In genomic region chr7:38367301-38367700, GRCh38 we compare ENCODE assay signal across 10 cellular contexts.
DNase-seq lines count a peak whose midpoint lies in the region; ATAC-seq, FAIRE-seq and TF ChIP-seq lines count a peak whose summit lies in the region.
"Had no signal": no experiment of that assay in that cellular context is flagged by ENCODE, and none has a peak within 500 bp of the region (broad histone marks: within the 10 kb centered on the region; RNA-seq: fewer than 3 reads in every experiment).

No MANE protein-coding gene starts in this region.

- no peak for TF ChIP-seq EP300 in tibial nerve (IDR thresholded peaks at IDR 0.05)

- FAIRE-seq in RCC 7860 (lab: Jason Lieb, UNC), result no peak
- FAIRE-seq: urothelium cell line had no signal

- H3K27me3 Mint-ChIP-seq in T-helper 2 cell treated with Interferon-gamma antibody and Interleukin-4, amounts not matched to agents 5 μg/mL and 100 μg/mL, for 36 hours (ENCODE audit: low read depth), result no peaks in the 10 kb centered on the region
- H3K27me3 Mint-ChIP-seq in stimulated activated naive CD8-positive, alpha-beta T cell treated with anti-CD3 and anti-CD28 coated beads, Interleukin-15, amount 100 ng/mL, for 72 hours, result no peaks in the 10 kb centered on the region
- H3K27me3 Mint-ChIP-seq in Caco-2 (ENCODE audit: insufficient read depth, unreplicated experiment), result peaks cover 8% of the 10 kb centered on the region
- H3K27me3 Mint-ChIP-seq: B cell had no signal

- H3K36me3 ChIP-seq in tibial nerve (no peaks in the 10 kb centered on the region), Caco-2 (ENCODE audit: control insufficient read depth, insufficient read depth, low read length) (no peaks in the 10 kb centered on the region)

- ATAC-seq in HG02943 (IDR thresholded peaks at IDR 0.05; ENCODE audit: low read depth, unreplicated experiment), result peak; percentile 79
- peak; percentile 84 for ATAC-seq in stimulated activated naive CD8-positive, alpha-beta T cell treated with anti-CD3 and anti-CD28 coated beads, Interleukin-15, amount 100 ng/mL, for 72 hours

- H3K9me3 Mint-ChIP-seq in T-helper 2 cell treated with Interferon-gamma antibody and Interleukin-4, amounts not matched to agents 5 μg/mL and 100 μg/mL, for 36 hours, result no peaks in the 10 kb centered on the region
- H3K9me3 Mint-ChIP-seq in stimulated activated naive CD8-positive, alpha-beta T cell treated with anti-CD3 and anti-CD28 coated beads, Interleukin-15, amount 100 ng/mL, for 72 hours, result no peaks in the 10 kb centered on the region
- H3K9me3 Mint-ChIP-seq in Caco-2 (ENCODE audit: unreplicated experiment), result no peaks in the 10 kb centered on the region

- CTCF ChIA-PET in Caco-2 (lab: Charles Lee), result interaction anchor here (0.8 kb wide), 1 partner anchor 16 kb away, joined by 3 read pairs; no protein-coding TSS in a partner anchor

- no peak overlapping the region for H3K27ac ChIP-seq in tibial nerve

- peaks cover 38% of the 10 kb centered on the region for H3K36me3 Mint-ChIP-seq in T-helper 2 cell treated with Interferon-gamma antibody and Interleukin-4, amounts not matched to agents 5 μg/mL and 100 μg/mL, for 36 hours (ENCODE audit: low read depth)
- H3K36me3 Mint-ChIP-seq in Caco-2 (ENCODE audit: insufficient read depth, unreplicated experiment), result no peaks in the 10 kb centered on the region

- H3K4me1 ChIP-seq in tibial nerve (peaks cover 0 to 22% (median 6%) of the 10 kb centered on the region in 4 donors), Caco-2 (no peaks in the 10 kb centered on the region)

- no TSS peak for BruUV-seq in Caco-2 (replicated peaks; lab: Mats Ljungman, UMichigan)

- peak overlapping the region; percentile 70 for H3K4me3 Mint-ChIP-seq in T-helper 2 cell treated with Interferon-gamma antibody and Interleukin-4, amounts not matched to agents 5 μg/mL and 100 μg/mL, for 36 hours
- peak overlapping the region; percentile 66 to 67 for H3K4me3 Mint-ChIP-seq in stimulated activated naive CD8-positive, alpha-beta T cell treated with anti-CD3 and anti-CD28 coated beads, Interleukin-15, amount 100 ng/mL, for 72 hours
- no peak overlapping the region for H3K4me3 Mint-ChIP-seq in Caco-2 (ENCODE audit: unreplicated experiment)
- H3K4me3 Mint-ChIP-seq: B cell had no signal

- intact Hi-C loops in Caco-2 (cut with micrococcal nuclease; ENCODE audit: unreplicated experiment), result no loop called here

- no peaks in the 10 kb centered on the region for H3K9me3 ChIP-seq in tibial nerve
- no peaks in the 10 kb centered on the region for H3K9me3 ChIP-seq in Caco-2

- DNase-seq in activated naive CD4-positive, alpha-beta T cell treated with Interleukin-2 at 50 U/mL for 16 hours, result peak; percentile 24
- no peak for DNase-seq in activated naive CD4-positive, alpha-beta T cell (lab: John Stamatoyannopoulos, UW)
- DNase-seq in T-helper 2 cell treated with Interferon-gamma antibody and Interleukin-4, amounts not matched to agents 5 μg/mL and 100 μg/mL, for 36 hours (ENCODE audit: low spot score), result no peak
- DNase-seq in stimulated activated naive CD8-positive, alpha-beta T cell treated with anti-CD3 and anti-CD28 coated beads, Interleukin-15, amount 100 ng/mL, for 72 hours, result peak in 1 of 2 donors; percentile 50
- DNase-seq in tibial nerve (ENCODE audit: low spot score in 2 of 2) (no peak), Caco-2 (no peak), RCC 7860 (ENCODE audit: low spot score) (no peak)

- POLR2A ChIA-PET in Caco-2 (lab: Charles Lee), result no interaction called here

- no peaks in the 10 kb centered on the region for H3K27me3 ChIP-seq in tibial nerve
- no peaks in the 10 kb centered on the region for H3K27me3 ChIP-seq in Caco-2 (replicated peaks; ENCODE audit: control insufficient read depth, insufficient read depth, low read length)

- TF ChIP-seq CTCF in tibial nerve (IDR thresholded peaks at IDR 0.05) (no peak), Caco-2 (IDR thresholded peaks at IDR 0.05; ENCODE audit: insufficient read depth in 1 of 2, low read depth in 1 of 2, low read length in 1 of 2, severe bottlenecking in 1 of 2, unreplicated experiment in 1 of 2) (no peak)

- no peak for TF ChIP-seq POLR2A in tibial nerve (IDR thresholded peaks at IDR 0.05)

- peaks cover 63% of the 10 kb centered on the region for H3K4me1 Mint-ChIP-seq in T-helper 2 cell treated with Interferon-gamma antibody and Interleukin-4, amounts not matched to agents 5 μg/mL and 100 μg/mL, for 36 hours (ENCODE audit: low read depth)
- H3K4me1 Mint-ChIP-seq in stimulated activated naive CD8-positive, alpha-beta T cell treated with anti-CD3 and anti-CD28 coated beads, Interleukin-15, amount 100 ng/mL, for 72 hours, result peaks cover 72% of the 10 kb centered on the region
- H3K4me1 Mint-ChIP-seq in Caco-2 (ENCODE audit: low read depth, unreplicated experiment), result no peaks in the 10 kb centered on the region

- H3K4me3 ChIP-seq in tibial nerve (no peak overlapping the region), Caco-2 (ENCODE audit: low read depth, low read length) (no peak overlapping the region)

- H3K27ac Mint-ChIP-seq in T-helper 2 cell treated with Interferon-gamma antibody and Interleukin-4, amounts not matched to agents 5 μg/mL and 100 μg/mL, for 36 hours, result peak overlapping the region; percentile 75
- no peak overlapping the region for H3K27ac Mint-ChIP-seq in stimulated activated naive CD8-positive, alpha-beta T cell treated with anti-CD3 and anti-CD28 coated beads, Interleukin-15, amount 100 ng/mL, for 72 hours
- no peak overlapping the region for H3K27ac Mint-ChIP-seq in Caco-2 (ENCODE audit: unreplicated experiment)
